In genomic region chr3:133474251-133474801, GRCh38 we compare ENCODE assay signal across 8 cellular contexts.
DNase-seq lines count a peak whose midpoint lies in the region; ATAC-seq and TF ChIP-seq lines count a peak whose summit lies in the region.

No MANE protein-coding gene starts in this region.

- no peaks in the 10 kb centered on the region for H3K9me2 ChIP-seq in GM23248 (ENCODE audit: insufficient read depth)

- no peak for TF ChIP-seq CTCF in fibroblast of the aortic adventitia (IDR thresholded peaks at IDR 0.05; ENCODE audit: insufficient read depth, low read length)

- no peak overlapping the region for H3K4me3 ChIP-seq in GM23248
- H3K4me3 ChIP-seq in fibroblast of the aortic adventitia (ENCODE audit: low read depth, low read length), result no peak overlapping the region
- no peak overlapping the region for H3K4me3 ChIP-seq in rectal smooth muscle tissue (ENCODE audit: low read length)

- H3K9ac ChIP-seq in GM23248, result no peak overlapping the region
- H3K9ac ChIP-seq in rectal smooth muscle tissue (ENCODE audit: low read length), result no peak overlapping the region

- H3K27me3 ChIP-seq in GM23248 (replicated peaks; ENCODE audit: insufficient read depth) (no peaks in the 10 kb centered on the region), rectal smooth muscle tissue (ENCODE audit: control insufficient read depth, insufficient read depth, low read length) (no peaks in the 10 kb centered on the region)

- DNase-seq in GM23248 (peak; percentile 51), NCI-H446 treated with DMSO at 0.1 percent for 48 hours (lab: John Stamatoyannopoulos, UW) (peak; percentile 90), fibroblast of the aortic adventitia (ENCODE audit: low read depth) (peak; percentile 71), T-helper 9 cell (no peak)
- no peak for DNase-seq in activated T-cell treated with anti-CD3 and anti-CD28 coated beads, Interleukin-2, amount 50 U/mL, for 48 hours
- DNase-seq in activated naive CD4-positive, alpha-beta T cell treated with Interleukin-2 at 50 U/mL for 16 hours, result no peak

- no peaks in the 10 kb centered on the region for H3K4me1 ChIP-seq in GM23248 (ENCODE audit: insufficient read depth)
- H3K4me1 ChIP-seq in rectal smooth muscle tissue (ENCODE audit: control insufficient read depth, insufficient read depth, low read length), result peaks cover 4% of the 10 kb centered on the region

- H4K20me1 ChIP-seq in GM23248 (ENCODE audit: insufficient read depth), result no peaks in the 10 kb centered on the region

- 15 to 17% methylated on average over 8 of the region's 8 CpGs for WGBS in GM23248 (ENCODE audit: low coverage in 1 of 2, low lambda C conversion rate in 2 of 2, missing lambda C conversion rate in 2 of 2), 2 experiments

- H3K79me2 ChIP-seq in GM23248 (ENCODE audit: insufficient read depth), result no peaks in the 10 kb centered on the region

- no peak overlapping the region for H3K27ac ChIP-seq in GM23248
- peak overlapping the region; percentile 71 for H3K27ac ChIP-seq in rectal smooth muscle tissue (ENCODE audit: low read depth, low read length)

- H3K4me2 ChIP-seq in GM23248 (ENCODE audit: unreplicated experiment), result no peak overlapping the region

- in situ Hi-C loops in GM23248 (cut with MboI), result loop anchor here (25.0 kb wide), 1 partner anchor 338 kb away; the partner anchor contains the start of gene SRPRB

- no peak for ATAC-seq in GM21390 (IDR thresholded peaks at IDR 0.05; ENCODE audit: unreplicated experiment)

- H3K36me3 ChIP-seq in GM23248 (ENCODE audit: low read depth), result no peaks in the 10 kb centered on the region
- no peaks in the 10 kb centered on the region for H3K36me3 ChIP-seq in rectal smooth muscle tissue (ENCODE audit: control insufficient read depth, insufficient read depth, low read length)

- peaks cover 4% of the 10 kb centered on the region; the same call in 1 of the 2 replicates for H3F3A ChIP-seq in GM23248 (ENCODE audit: insufficient read depth)

- H3K9me3 ChIP-seq in GM23248 (ENCODE audit: low read depth), result no peaks in the 10 kb centered on the region

- H2AFZ ChIP-seq in GM23248, result peak overlapping the region; percentile 52

Comparison
In these comparisons a context has a peak if more than half of its experiments do, and no peak if none do; other contexts are left out.
1. DNase-seq: peak in GM23248 (single experiment), NCI-H446 treated with DMSO at 0.1 percent for 48 hours (single experiment) and fibroblast of the aortic adventitia (single experiment); none in activated T-cell treated with anti-CD3 and anti-CD28 coated beads, Interleukin-2, amount 50 U/mL, for 48 hours (0 of 2), activated naive CD4-positive, alpha-beta T cell treated with Interleukin-2 at 50 U/mL for 16 hours (single experiment) and T-helper 9 cell (single experiment).